15 cellular contexts compared by ENCODE assay signal in genomic region chrX:13750812-13751211, GRCh38. TPM values are rescaled to one million over a fixed set of nuclear protein-coding genes. Genes with fewer than 3 reads are reported as not detected.
DNase-seq lines count a peak whose midpoint lies in the region; ATAC-seq and TF ChIP-seq lines count a peak whose summit lies in the region.
"Had no signal": no experiment of that assay in that cellular context is flagged by ENCODE, and none has a peak within 500 bp of the region (broad histone marks: within the 10 kb centered on the region; RNA-seq: fewer than 3 reads in every experiment).

No MANE protein-coding gene starts in this region.

- H4K20me1 ChIP-seq in BLaER1 treated with 17β-estradiol and CSF1 and Interleukin-3, amounts not matched to agents 10 nM and 100 nM = no peaks in the 10 kb centered on the region
- no peaks in the 10 kb centered on the region for H4K20me1 ChIP-seq in PC-3 (ENCODE audit: low read length)

- H3K36me3 ChIP-seq in BLaER1 treated with 17β-estradiol and CSF1 and Interleukin-3, amounts not matched to agents 10 nM and 100 nM = peaks cover 0 to 80% (median 43%) of the 10 kb centered on the region in 11 experiments; a peak in 17 of 22 replicates
- H3K36me3 ChIP-seq in PC-3 (ENCODE audit: low read depth, low read length) (peaks cover 29% of the 10 kb centered on the region), testis (ENCODE audit: low read depth, missing control alignments) (no peaks in the 10 kb centered on the region)
- peaks cover 19% of the 10 kb centered on the region for H3K36me3 ChIP-seq in effector memory CD4-positive, alpha-beta T cell (ENCODE audit: control insufficient read depth, insufficient read depth, low read length)
- H3K36me3 ChIP-seq: colonic mucosa had no signal

- no peak overlapping the region for H2AFZ ChIP-seq in PC-3 (ENCODE audit: low read length)

- no peaks in the 10 kb centered on the region for H3K9me3 ChIP-seq in BLaER1 treated with 17β-estradiol and CSF1 and Interleukin-3, amounts not matched to agents 10 nM and 100 nM (replicated peaks in 1 of 11)
- H3K9me3 ChIP-seq in PC-3 (ENCODE audit: low read length) (no peaks in the 10 kb centered on the region), testis (no peaks in the 10 kb centered on the region)
- no peaks in the 10 kb centered on the region for H3K9me3 ChIP-seq in effector memory CD4-positive, alpha-beta T cell (ENCODE audit: control insufficient read depth, low read length)
- H3K9me3 ChIP-seq: colonic mucosa, esophagus squamous epithelium had no signal

- peaks cover 47 to 69% (median 58%) of the 10 kb centered on the region in 10 experiments for H3K4me1 ChIP-seq in BLaER1 treated with 17β-estradiol and CSF1 and Interleukin-3, amounts not matched to agents 10 nM and 100 nM
- H3K4me1 ChIP-seq in PC-3 (ENCODE audit: insufficient read depth, low read length) (peaks cover 26% of the 10 kb centered on the region), testis (no peaks in the 10 kb centered on the region)
- no peaks in the 10 kb centered on the region for H3K4me1 ChIP-seq in effector memory CD4-positive, alpha-beta T cell (ENCODE audit: control insufficient read depth, insufficient read depth, low read length, poor library complexity, severe bottlenecking)
- H3K4me1 ChIP-seq: colonic mucosa, esophagus squamous epithelium had no signal

- H3K27ac ChIP-seq in BLaER1 treated with 17β-estradiol and CSF1 and Interleukin-3, amounts not matched to agents 10 nM and 100 nM = peak overlapping the region in 8 of 11 experiments; percentile 26 to 87 (median 78); a peak in 13 of 22 replicates
- H3K27ac ChIP-seq in PC-3 (ENCODE audit: low read length) (peak overlapping the region; percentile 98), testis (no peak overlapping the region), substantia nigra (ENCODE audit: low read depth, low read length, poor library complexity, severe bottlenecking) (no peak overlapping the region)
- no peak overlapping the region for H3K27ac ChIP-seq in effector memory CD4-positive, alpha-beta T cell (ENCODE audit: insufficient read depth, low read length, poor library complexity, severe bottlenecking)
- H3K27ac ChIP-seq: colonic mucosa, esophagus squamous epithelium had no signal

- BruUV-seq in PC-3 (replicated peaks; lab: Mats Ljungman, UMichigan) = no TSS peak

- TF ChIP-seq POLR2A in testis (IDR thresholded peaks at IDR 0.05) = no peak

- POLR2A ChIA-PET in PC-3 (lab: Charles Lee; ENCODE audit: unreplicated experiment) = no interaction called here

- peaks cover 0 to 35% (median 4%) of the 10 kb centered on the region in 11 experiments; a peak in 7 of 22 replicates for H3K27me3 ChIP-seq in BLaER1 treated with 17β-estradiol and CSF1 and Interleukin-3, amounts not matched to agents 10 nM and 100 nM
- H3K27me3 ChIP-seq in PC-3 (ENCODE audit: low read length) = no peaks in the 10 kb centered on the region
- no peaks in the 10 kb centered on the region for H3K27me3 ChIP-seq in effector memory CD4-positive, alpha-beta T cell (replicated peaks; ENCODE audit: control insufficient read depth, insufficient read depth, low read length, poor library complexity, severe bottlenecking)
- H3K27me3 ChIP-seq in testis = no peaks in the 10 kb centered on the region
- H3K27me3 ChIP-seq: colonic mucosa, esophagus squamous epithelium had no signal

- H3K9ac ChIP-seq in BLaER1 treated with 17β-estradiol and CSF1 and Interleukin-3, amounts not matched to agents 10 nM and 100 nM = peak overlapping the region in 6 of 11 experiments; percentile 19 to 42 (median 31); a peak in 7 of 22 replicates
- peak overlapping the region; percentile 74 for H3K9ac ChIP-seq in PC-3 (ENCODE audit: low read length)

- no peak for TF ChIP-seq CTCF in PC-3 (conservative IDR thresholded peaks at IDR 0.05; ENCODE audit: low read depth, low read length)
- TF ChIP-seq CTCF in testis (IDR thresholded peaks at IDR 0.05) = no peak

- H3K4me2 ChIP-seq in BLaER1 treated with 17β-estradiol and CSF1 and Interleukin-3, amounts not matched to agents 10 nM and 100 nM = peak overlapping the region; percentile 20 to 82 (median 69); a peak in 19 of 22 replicates
- no peak overlapping the region for H3K4me2 ChIP-seq in PC-3 (ENCODE audit: low read length)

- no peaks in the 10 kb centered on the region for H3K9me2 ChIP-seq in PC-3 (replicated peaks; ENCODE audit: low read length)

- no peaks in the 10 kb centered on the region for H3F3A ChIP-seq in PC-3 (ENCODE audit: low read length, unreplicated experiment)

- peaks cover 7% of the 10 kb centered on the region; the same call in 1 of the 2 replicates for H3K79me2 ChIP-seq in PC-3 (ENCODE audit: low read length)

- CTCF ChIA-PET in PC-3 (lab: Charles Lee) = interaction anchor here (0.7 to 0.9 kb wide), 2 partner anchors 17 to 104 kb away, joined by 3 to 4 read pairs; partner anchors contain the start of genes OFD1 and TRAPPC2

- ATAC-seq in GM18867 (IDR thresholded peaks at IDR 0.05; ENCODE audit: unreplicated experiment) (peak; percentile 60), HG02870 (IDR thresholded peaks at IDR 0.05; ENCODE audit: unreplicated experiment) (peak; percentile 51), PC-3 (no peak), GM21723 (IDR thresholded peaks at IDR 0.05; ENCODE audit: unreplicated experiment) (no peak)

- no peak overlapping the region for H3K4me3 ChIP-seq in BLaER1 treated with 17β-estradiol and CSF1 and Interleukin-3, amounts not matched to agents 10 nM and 100 nM
- H3K4me3 ChIP-seq in PC-3 (ENCODE audit: low read length) (no peak overlapping the region), testis (no peak overlapping the region)
- H3K4me3 ChIP-seq in effector memory CD4-positive, alpha-beta T cell (ENCODE audit: insufficient read depth, low read depth, low read length, poor library complexity, severe bottlenecking) = no peak overlapping the region
- H3K4me3 ChIP-seq: colonic mucosa, esophagus squamous epithelium had no signal

- DNase-seq in PC-3 = no peak
- no peak for DNase-seq in effector memory CD4-positive, alpha-beta T cell
- no peak for DNase-seq in testis
- DNase-seq in substantia nigra (lab: John Stamatoyannopoulos, UW) = no peak
- DNase-seq: activated CD4-positive, alpha-beta T cell treated with anti-CD3 and anti-CD28 coated beads, Interleukin-2, amount 50 U/mL, for 4 hours; activated effector memory CD4-positive, alpha-beta T cell treated with Interleukin-2 at 50 U/mL for 16 hours; anterior cingulate cortex; colonic mucosa; esophagus squamous epithelium; left cardiac atrium; T1000 had no signal

- intact Hi-C loops in PC-3 (cut with micrococcal nuclease) (loop anchor here (1.0 to 10.0 kb wide), 4 partner anchors 93 to 281 kb away; no protein-coding TSS in a partner anchor), testis (cut with DNase I; ENCODE audit: low total_unique reads) (no loop called here)

RNA-seq across cellular contexts. Expression of gene OFD1, which starts 16.3 kb away (rescaled TPM):
- 14.4 and 16.7 TPM in 2 replicates for total RNA-seq in PC-3 (2014; rRNA removed)
- total RNA-seq in testis = 10 to 100 TPM; 36.3 to 39.7 TPM
- polyA plus RNA-seq in testis (ENCODE audit: insufficient read depth, low read depth, low replicate concordance) = 11.5 TPM

RNA-seq across cellular contexts. Expression of gene TRAPPC2, which starts 16.4 kb away (rescaled TPM):
- total RNA-seq in PC-3 (2014; rRNA removed) (7.9 and 8.6 TPM in 2 replicates), testis (1 to 10 TPM; 8.7 to 9.7 TPM)
- polyA plus RNA-seq in testis (ENCODE audit: insufficient read depth, low read depth, low replicate concordance) = 7.1 TPM

Comparison
In these comparisons a context has a peak if more than half of its experiments do, and no peak if none do; other contexts are left out.
1. H3K27ac ChIP-seq: peak in BLaER1 treated with 17β-estradiol and CSF1 and Interleukin-3, amounts not matched to agents 10 nM and 100 nM (8 of 11) and PC-3 (single experiment); none in effector memory CD4-positive, alpha-beta T cell (single experiment), testis (0 of 2) and substantia nigra (single experiment).
2. ATAC-seq: peak in GM18867 (single experiment) and HG02870 (single experiment); none in PC-3 (single experiment) and GM21723 (single experiment).